In the genomic region with DNA sequence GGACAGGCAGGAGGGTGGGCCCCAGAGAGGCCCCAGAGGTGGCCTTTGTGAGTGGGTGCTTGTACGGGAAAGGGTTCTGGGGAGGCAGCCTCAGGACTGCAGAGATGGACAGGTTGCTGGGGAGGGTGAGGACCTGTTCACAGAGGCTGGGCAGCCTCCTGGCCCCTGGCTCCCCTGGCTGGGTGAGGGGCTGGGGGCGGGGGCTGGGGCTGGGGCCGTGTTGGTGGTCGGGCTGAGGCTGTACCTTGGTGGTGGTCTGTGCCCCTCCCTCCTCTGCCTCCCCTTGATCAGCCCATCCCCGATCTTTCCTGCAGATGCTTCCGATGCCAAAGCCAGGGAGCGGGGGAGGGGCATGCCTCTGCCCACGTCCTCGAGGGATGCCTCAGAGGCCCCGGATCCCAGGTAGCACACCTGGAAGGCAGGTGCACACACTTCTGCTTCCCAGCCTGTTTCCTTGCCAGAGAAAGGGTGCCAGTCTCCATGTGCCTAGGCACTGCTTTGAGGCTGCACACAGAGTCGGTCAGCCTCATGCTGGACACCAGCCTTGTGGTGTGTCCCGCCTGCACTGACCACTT, we compare ENCODE assay signal across 2 cellular contexts.
TF ChIP-seq lines count a peak whose summit lies in the region.

No MANE protein-coding gene starts in this region.

TF ChIP-seq in HepG2, 621 proteins besides CTCF, POLR2A, EP300 and RAD21:
- TF ChIP-seq, protein P1, sequence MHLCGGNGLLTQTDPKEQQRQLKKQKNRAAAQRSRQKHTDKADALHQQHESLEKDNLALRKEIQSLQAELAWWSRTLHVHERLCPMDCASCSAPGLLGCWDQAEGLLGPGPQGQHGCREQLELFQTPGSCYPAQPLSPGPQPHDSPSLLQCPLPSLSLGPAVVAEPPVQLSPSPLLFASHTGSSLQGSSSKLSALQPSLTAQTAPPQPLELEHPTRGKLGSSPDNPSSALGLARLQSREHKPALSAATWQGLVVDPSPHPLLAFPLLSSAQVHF (CRISPR knock-in tag; IDR thresholded peaks at IDR 0.05), result peak; percentile 31; the same call in 1 of the 2 replicates
- no peak for TF ChIP-seq ELK4 (CRISPR knock-in tag; IDR thresholded peaks at IDR 0.05; ENCODE audit: borderline replicate concordance)
- no peak for TF ChIP-seq ZNF337 (CRISPR knock-in tag; IDR thresholded peaks at IDR 0.05; ENCODE audit: borderline replicate concordance, low read depth)
- TF ChIP-seq NONO (IDR thresholded peaks at IDR 0.05), result no peak
- TF ChIP-seq NONO (CRISPR knock-in tag; conservative IDR thresholded peaks at IDR 0.05), result 0 out of 2 replicates have a peak, but pooled peaks have one; percentile 54
- TF ChIP-seq HOXA7 (CRISPR knock-in tag; IDR thresholded peaks at IDR 0.05), result 0 out of 2 replicates have a peak, but pooled peaks have one; percentile 71
- TF ChIP-seq, protein P2, sequence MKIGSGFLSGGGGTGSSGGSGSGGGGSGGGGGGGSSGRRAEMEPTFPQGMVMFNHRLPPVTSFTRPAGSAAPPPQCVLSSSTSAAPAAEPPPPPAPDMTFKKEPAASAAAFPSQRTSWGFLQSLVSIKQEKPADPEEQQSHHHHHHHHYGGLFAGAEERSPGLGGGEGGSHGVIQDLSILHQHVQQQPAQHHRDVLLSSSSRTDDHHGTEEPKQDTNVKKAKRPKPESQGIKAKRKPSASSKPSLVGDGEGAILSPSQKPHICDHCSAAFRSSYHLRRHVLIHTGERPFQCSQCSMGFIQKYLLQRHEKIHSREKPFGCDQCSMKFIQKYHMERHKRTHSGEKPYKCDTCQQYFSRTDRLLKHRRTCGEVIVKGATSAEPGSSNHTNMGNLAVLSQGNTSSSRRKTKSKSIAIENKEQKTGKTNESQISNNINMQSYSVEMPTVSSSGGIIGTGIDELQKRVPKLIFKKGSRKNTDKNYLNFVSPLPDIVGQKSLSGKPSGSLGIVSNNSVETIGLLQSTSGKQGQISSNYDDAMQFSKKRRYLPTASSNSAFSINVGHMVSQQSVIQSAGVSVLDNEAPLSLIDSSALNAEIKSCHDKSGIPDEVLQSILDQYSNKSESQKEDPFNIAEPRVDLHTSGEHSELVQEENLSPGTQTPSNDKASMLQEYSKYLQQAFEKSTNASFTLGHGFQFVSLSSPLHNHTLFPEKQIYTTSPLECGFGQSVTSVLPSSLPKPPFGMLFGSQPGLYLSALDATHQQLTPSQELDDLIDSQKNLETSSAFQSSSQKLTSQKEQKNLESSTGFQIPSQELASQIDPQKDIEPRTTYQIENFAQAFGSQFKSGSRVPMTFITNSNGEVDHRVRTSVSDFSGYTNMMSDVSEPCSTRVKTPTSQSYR (CRISPR knock-in tag; IDR thresholded peaks at IDR 0.05; ENCODE audit: borderline replicate concordance), result peak; percentile 66
TF ChIP-seq in HepG2: peak in this region for 4.

TF ChIP-seq in WTC11, 78 proteins besides CTCF, POLR2A, EP300 and RAD21:
- TF ChIP-seq ZNF396 (CRISPR knock-in tag; IDR thresholded peaks at IDR 0.05; ENCODE audit: borderline replicate concordance) (no peak), NR1H2 (CRISPR knock-in tag; IDR thresholded peaks at IDR 0.05) (no peak), FOXJ3 (CRISPR knock-in tag; IDR thresholded peaks at IDR 0.05; ENCODE audit: borderline replicate concordance) (no peak), ATF1 (CRISPR knock-in tag; IDR thresholded peaks at IDR 0.05) (no peak), ZBTB43 (CRISPR knock-in tag; IDR thresholded peaks at IDR 0.05) (no peak), TP53 (CRISPR knock-in tag; IDR thresholded peaks at IDR 0.05) (no peak), JUN (CRISPR knock-in tag; IDR thresholded peaks at IDR 0.05) (no peak), ZNF232 (CRISPR knock-in tag; IDR thresholded peaks at IDR 0.05) (no peak), CBFB (CRISPR knock-in tag; IDR thresholded peaks at IDR 0.05; ENCODE audit: low read depth) (no peak), SP1 (CRISPR knock-in tag; conservative IDR thresholded peaks at IDR 0.05) (no peak)
- TF ChIP-seq, protein P3, sequence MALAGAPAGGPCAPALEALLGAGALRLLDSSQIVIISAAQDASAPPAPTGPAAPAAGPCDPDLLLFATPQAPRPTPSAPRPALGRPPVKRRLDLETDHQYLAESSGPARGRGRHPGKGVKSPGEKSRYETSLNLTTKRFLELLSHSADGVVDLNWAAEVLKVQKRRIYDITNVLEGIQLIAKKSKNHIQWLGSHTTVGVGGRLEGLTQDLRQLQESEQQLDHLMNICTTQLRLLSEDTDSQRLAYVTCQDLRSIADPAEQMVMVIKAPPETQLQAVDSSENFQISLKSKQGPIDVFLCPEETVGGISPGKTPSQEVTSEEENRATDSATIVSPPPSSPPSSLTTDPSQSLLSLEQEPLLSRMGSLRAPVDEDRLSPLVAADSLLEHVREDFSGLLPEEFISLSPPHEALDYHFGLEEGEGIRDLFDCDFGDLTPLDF (CRISPR knock-in tag; IDR thresholded peaks at IDR 0.05), result no peak
- TF ChIP-seq, protein P2 (CRISPR knock-in tag; IDR thresholded peaks at IDR 0.05), result no peak
- TF ChIP-seq, protein P4, sequence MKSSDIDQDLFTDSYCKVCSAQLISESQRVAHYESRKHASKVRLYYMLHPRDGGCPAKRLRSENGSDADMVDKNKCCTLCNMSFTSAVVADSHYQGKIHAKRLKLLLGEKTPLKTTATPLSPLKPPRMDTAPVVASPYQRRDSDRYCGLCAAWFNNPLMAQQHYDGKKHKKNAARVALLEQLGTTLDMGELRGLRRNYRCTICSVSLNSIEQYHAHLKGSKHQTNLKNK (CRISPR knock-in tag; IDR thresholded peaks at IDR 0.05), result no peak
